26 cellular contexts compared by ENCODE assay signal in genomic region chr5:167549763-167550162, GRCh38.
DNase-seq lines count a peak whose midpoint lies in the region; ATAC-seq, FAIRE-seq and TF ChIP-seq lines count a peak whose summit lies in the region.
"Had no signal": no experiment of that assay in that cellular context is flagged by ENCODE, and none has a peak within 500 bp of the region (broad histone marks: within the 10 kb centered on the region; RNA-seq: fewer than 3 reads in every experiment).

No MANE protein-coding gene starts in this region.

- no peak overlapping the region for H3K18ac ChIP-seq in H1 (ENCODE audit: extremely low read depth, low read length)

- H2BK120ac ChIP-seq in H1 (replicated peaks; ENCODE audit: low read depth, low read length) = no peak overlapping the region

- intact Hi-C loops in CD8-positive, alpha-beta T cell (cut with DNase I, micrococcal nuclease) = no loop called here

- no peaks in the 10 kb centered on the region for H3K36me3 Mint-ChIP-seq in neural crest cell (ENCODE audit: low read depth)
- no peaks in the 10 kb centered on the region for H3K36me3 Mint-ChIP-seq in CD8-positive, alpha-beta T cell
- H3K36me3 Mint-ChIP-seq in activated CD8-positive, alpha-beta T cell treated with anti-CD3 and anti-CD28 coated beads, Interleukin-2, amount 10 ng/mL, durations not matched to agents 7 days and 5 days (ENCODE audit: low read depth) = no peaks in the 10 kb centered on the region
- H3K36me3 Mint-ChIP-seq: CD4-positive, alpha-beta memory T cell had no signal

- no peak overlapping the region for H3K4ac ChIP-seq in H1 (replicated peaks; ENCODE audit: insufficient read length, low read depth, low read length)

- no peak overlapping the region for H2AK5ac ChIP-seq in H1 (ENCODE audit: low read depth, low read length)

- no peak for TF ChIP-seq EP300 in H1 (IDR thresholded peaks at IDR 0.05; ENCODE audit: borderline replicate concordance in 1 of 2, low read depth in 2 of 2, low read length in 2 of 2)

- H3K14ac ChIP-seq in H1 (ENCODE audit: insufficient read length) = no peak overlapping the region

- no peak overlapping the region for H2BK15ac ChIP-seq in H1 (ENCODE audit: low read length)

- H3K27me3 Mint-ChIP-seq in neural crest cell (ENCODE audit: low read depth) = no peaks in the 10 kb centered on the region
- H3K27me3 Mint-ChIP-seq in CD8-positive, alpha-beta T cell (ENCODE audit: low read depth) = no peaks in the 10 kb centered on the region
- no peaks in the 10 kb centered on the region for H3K27me3 Mint-ChIP-seq in activated CD8-positive, alpha-beta T cell treated with anti-CD3 and anti-CD28 coated beads, Interleukin-2, amount 10 ng/mL, durations not matched to agents 7 days and 5 days (ENCODE audit: low read depth)
- H3K27me3 Mint-ChIP-seq: CD4-positive, alpha-beta memory T cell had no signal

- H4K8ac ChIP-seq in H1 (ENCODE audit: extremely low read depth, insufficient read depth, low read length) = no peak overlapping the region

- 0 out of 2 replicates have a peak overlapping the region, but pooled peaks have one; percentile 46 for H3K27ac ChIP-seq in HUES64 (ENCODE audit: low read depth, low read length)
- no peak overlapping the region for H3K27ac ChIP-seq in H1 (ENCODE audit: low read depth, low read length)
- no peak overlapping the region for H3K27ac ChIP-seq in CD8-positive, alpha-beta T cell (ENCODE audit: low read depth, low read length)
- H3K27ac ChIP-seq: SK-N-MC had no signal

- TF ChIP-seq RAD21 in H1 (IDR thresholded peaks at IDR 0.05 in 1 of 2, conservative IDR thresholded peaks at IDR 0.05 in 1 of 2; ENCODE audit: low read depth in 2 of 2, low read length in 2 of 2) = no peak

- peak overlapping the region; percentile 86; the same call in 1 of the 2 replicates for H2BK5ac ChIP-seq in H1 (ENCODE audit: low read depth, low read length)

- H2BK12ac ChIP-seq in H1 (ENCODE audit: low read depth, low read length) = no peak overlapping the region; the same call in 1 of the 2 replicates

- no peak for TF ChIP-seq CTCF in H1 (IDR thresholded peaks at IDR 0.05; ENCODE audit: control extremely low read depth in 1 of 3, insufficient read depth in 1 of 3, low read depth in 1 of 3, low read length in 3 of 3)
- TF ChIP-seq CTCF in neural crest cell (conservative IDR thresholded peaks at IDR 0.05) = no peak
- no peak for TF ChIP-seq CTCF in CD8-positive, alpha-beta T cell (IDR thresholded peaks at IDR 0.05)

- peaks cover 20% of the 10 kb centered on the region for H3K4me1 ChIP-seq in HUES64 (ENCODE audit: insufficient read depth, low read length)
- H3K4me1 ChIP-seq in H1 (replicated peaks in 1 of 4; ENCODE audit: control insufficient read depth in 3 of 4, insufficient read depth in 4 of 4, low read length in 3 of 4) = peaks cover 0 to 7% (median 6%) of the 10 kb centered on the region in 4 experiments; a peak in 4 of 7 replicates
- no peaks in the 10 kb centered on the region for H3K4me1 ChIP-seq in CD8-positive, alpha-beta T cell (ENCODE audit: insufficient read depth, low read length)

- POLR2A ChIA-PET in H1 (lab: Charles Lee; ENCODE audit: partially characterized antibody) = interaction anchor here (1.1 kb wide), 1 partner anchor 20 kb away, joined by 3 read pairs; no protein-coding TSS in a partner anchor
- POLR2A ChIA-PET in CD8-positive, alpha-beta T cell (lab: Charles Lee) = no interaction called here
- POLR2A ChIA-PET in activated CD8-positive, alpha-beta T cell treated with anti-CD3 and anti-CD28 coated beads, Interleukin-2, amount 10 ng/mL, durations not matched to agents 7 days and 5 days (lab: Charles Lee) = no interaction called here

- peaks cover 50% of the 10 kb centered on the region for H3K4me1 Mint-ChIP-seq in neural crest cell
- H3K4me1 Mint-ChIP-seq in CD8-positive, alpha-beta T cell (ENCODE audit: low read depth) = no peaks in the 10 kb centered on the region
- no peaks in the 10 kb centered on the region for H3K4me1 Mint-ChIP-seq in activated CD8-positive, alpha-beta T cell treated with anti-CD3 and anti-CD28 coated beads, Interleukin-2, amount 10 ng/mL, durations not matched to agents 7 days and 5 days (ENCODE audit: low read depth)
- H3K4me1 Mint-ChIP-seq: CD4-positive, alpha-beta memory T cell had no signal

- H3K9ac ChIP-seq in HUES64 (ENCODE audit: low read depth, low read length) (peak overlapping the region; percentile 27; the same call in 1 of the 2 replicates), H1 (replicated peaks in 1 of 4; ENCODE audit: extremely low read depth in 1 of 4, low read depth in 3 of 4, low read length in 3 of 4) (no peak overlapping the region)

- H3K27me3 ChIP-seq in HUES64 (ENCODE audit: insufficient read depth, low read length) (no peaks in the 10 kb centered on the region), H1 (replicated peaks in 1 of 4; ENCODE audit: control insufficient read depth in 3 of 4, extremely low read depth in 1 of 4, insufficient read depth in 3 of 4, low read length in 3 of 4) (no peaks in the 10 kb centered on the region)
- H3K27me3 ChIP-seq in CD8-positive, alpha-beta T cell (ENCODE audit: insufficient read depth, low read length) = no peaks in the 10 kb centered on the region

- no peak overlapping the region for H4K91ac ChIP-seq in H1 (replicated peaks; ENCODE audit: insufficient read length, low read length)

- H3K23me2 ChIP-seq in H1 (ENCODE audit: low read depth, low read length) = no peaks in the 10 kb centered on the region

- CTCF ChIA-PET in H1 (lab: Charles Lee; ENCODE audit: partially characterized antibody) = interaction anchor here (0.7 to 2.0 kb wide), 3 partner anchors 9 to 38 kb away, joined by 3 to 9 read pairs (median 3); no protein-coding TSS in a partner anchor
- CTCF ChIA-PET in CD8-positive, alpha-beta T cell (lab: Charles Lee) = no interaction called here
- CTCF ChIA-PET in activated CD8-positive, alpha-beta T cell treated with anti-CD3 and anti-CD28 coated beads, Interleukin-2, amount 10 ng/mL, durations not matched to agents 7 days and 5 days (lab: Charles Lee) = no interaction called here

- no peaks in the 10 kb centered on the region for H3K36me3 ChIP-seq in HUES64 (ENCODE audit: insufficient read depth, low read length)
- no peaks in the 10 kb centered on the region for H3K36me3 ChIP-seq in H1 (ENCODE audit: control insufficient read depth in 2 of 4, insufficient read depth in 4 of 4, low read length in 3 of 4)
- H3K36me3 ChIP-seq in CD8-positive, alpha-beta T cell (ENCODE audit: insufficient read depth, low read length) = no peaks in the 10 kb centered on the region

- no peaks in the 10 kb centered on the region for H4K20me1 ChIP-seq in H1 (replicated peaks in 1 of 2; ENCODE audit: control insufficient read depth in 1 of 2, insufficient read depth in 2 of 2, low read length in 2 of 2)

- H3K9me3 Mint-ChIP-seq in neural crest cell = no peaks in the 10 kb centered on the region
- H3K9me3 Mint-ChIP-seq in CD8-positive, alpha-beta T cell = peaks cover 6% of the 10 kb centered on the region
- no peaks in the 10 kb centered on the region for H3K9me3 Mint-ChIP-seq in activated CD8-positive, alpha-beta T cell treated with anti-CD3 and anti-CD28 coated beads, Interleukin-2, amount 10 ng/mL, durations not matched to agents 7 days and 5 days (ENCODE audit: insufficient read depth)

- no peak overlapping the region for H3K56ac ChIP-seq in H1 (replicated peaks; ENCODE audit: insufficient read length, low read depth, low read length)

- H3K9me3 ChIP-seq in HUES64 (ENCODE audit: insufficient read depth, low read depth, low read length) = no peaks in the 10 kb centered on the region
- H3K9me3 ChIP-seq in H1 (ENCODE audit: insufficient read depth in 2 of 2, low read depth in 1 of 2, low read length in 1 of 2) = no peaks in the 10 kb centered on the region; a peak in 1 of 4 replicates
- H3K9me3 ChIP-seq in CD8-positive, alpha-beta T cell (ENCODE audit: low read length) = no peaks in the 10 kb centered on the region

- no peaks in the 10 kb centered on the region for H3K79me2 ChIP-seq in H1 (ENCODE audit: control insufficient read depth in 1 of 2, insufficient read depth in 2 of 2, low read length in 2 of 2)

- FAIRE-seq in H1 (lab: Jason Lieb, UNC) = no peak
- FAIRE-seq: HTR-8/SVneo, RCC 7860 had no signal

- H3K27ac Mint-ChIP-seq in neural crest cell (ENCODE audit: unreplicated experiment) = peak overlapping the region; percentile 43
- H3K27ac Mint-ChIP-seq in CD8-positive, alpha-beta T cell = no peak overlapping the region
- H3K27ac Mint-ChIP-seq in activated CD8-positive, alpha-beta T cell treated with anti-CD3 and anti-CD28 coated beads, Interleukin-2, amount 10 ng/mL, durations not matched to agents 7 days and 5 days = no peak overlapping the region
- H3K27ac Mint-ChIP-seq: CD4-positive, alpha-beta memory T cell had no signal

- H3K4me3 ChIP-seq in HUES64 (ENCODE audit: low read length) = no peak overlapping the region
- no peak overlapping the region for H3K4me3 ChIP-seq in H1 (ENCODE audit: extremely low read depth in 1 of 4, insufficient read depth in 2 of 4, low read depth in 3 of 4, low read length in 4 of 4)
- H3K4me3 ChIP-seq in CD8-positive, alpha-beta T cell (ENCODE audit: low read depth, low read length) = no peak overlapping the region
- H3K4me3 ChIP-seq: SK-N-MC had no signal

- no peak overlapping the region for H2BK20ac ChIP-seq in H1 (ENCODE audit: low read length)

- no peak overlapping the region for H4K5ac ChIP-seq in H1 (ENCODE audit: insufficient read length, low read depth, low read length)

- no peak for ATAC-seq in CD8-positive, alpha-beta T cell
- no peak for ATAC-seq in GM19452 (IDR thresholded peaks at IDR 0.05; ENCODE audit: unreplicated experiment)
- no peak for ATAC-seq in activated CD8-positive, alpha-beta T cell treated with anti-CD3 and anti-CD28 coated beads, Interleukin-2, amount 10 ng/mL, durations not matched to agents 7 days and 5 days

- H3K4me2 ChIP-seq in H1 (ENCODE audit: insufficient read depth in 1 of 2, low read depth in 2 of 2, low read length in 2 of 2) = peak overlapping the region in 1 of 2 experiments; percentile 45; a peak in 1 of 4 replicates

- WGBS in HUES64 = 53% methylated on average over 4 of the region's 4 CpGs
- 39% methylated on average over 4 of the region's 4 CpGs; no CpG with 5 or more reads in 1 of the 2 experiments for WGBS in H1 (ENCODE audit: extremely low coverage in 1 of 2, insufficient coverage in 1 of 2, insufficient read length in 1 of 2, insufficient replicate concordance in 2 of 2, low coverage in 1 of 2, low lambda C conversion rate in 2 of 2, missing lambda C conversion rate in 1 of 2), 2 experiments

- no peak overlapping the region for H3K4me3 Mint-ChIP-seq in neural crest cell
- H3K4me3 Mint-ChIP-seq in CD8-positive, alpha-beta T cell = no peak overlapping the region
- H3K4me3 Mint-ChIP-seq in activated CD8-positive, alpha-beta T cell treated with anti-CD3 and anti-CD28 coated beads, Interleukin-2, amount 10 ng/mL, durations not matched to agents 7 days and 5 days = no peak overlapping the region
- H3K4me3 Mint-ChIP-seq: CD4-positive, alpha-beta memory T cell had no signal

- no peak overlapping the region for H2AFZ ChIP-seq in H1 (ENCODE audit: low read length)

- TF ChIP-seq POLR2A in H1 (IDR thresholded peaks at IDR 0.05; ENCODE audit: control extremely low read depth in 1 of 2, low read depth in 2 of 2, low read length in 2 of 2) = no peak

- H3K23ac ChIP-seq in H1 (ENCODE audit: insufficient read length) = no peak overlapping the region

- no peaks in the 10 kb centered on the region for H3K79me1 ChIP-seq in H1 (ENCODE audit: low read depth, low read length)

- peak; percentile 34 for DNase-seq in Ammon's horn (ENCODE audit: low spot score)
- no peak for DNase-seq in H1 (ENCODE audit: low read depth in 1 of 2, low spot score in 2 of 2)
- DNase-seq in neural crest cell (ENCODE audit: low read depth, low spot score) = no peak
- no peak for DNase-seq in CD8-positive, alpha-beta T cell
- no peak for DNase-seq in activated CD8-positive, alpha-beta T cell treated with anti-CD3 and anti-CD28 coated beads, Interleukin-2, amount 10 ng/mL, durations not matched to agents 7 days and 5 days
- no peak for DNase-seq in UCSD-AML1 (lab: John Stamatoyannopoulos, UW; ENCODE audit: unreplicated experiment)
- DNase-seq: AML-193; C1 segment of cervical spinal cord; Calu3; CD4-positive, alpha-beta memory T cell; DMS153; DND-41; H7; KBM-7; MV-4-11; NCI-H1105; NCI-H1436 treated with DMSO at 0.1 percent for 48 hours; NCI-H187 treated with DMSO at 0.1 percent for 48 hours; NCI-H524; NCI-H748 treated with DMSO at 0.1 percent for 48 hours; SIG-M5 had no signal
